In genomic region chr1:156590326-156591180, GRCh38 we compare ENCODE assay signal across 7 cellular contexts. TPM values are rescaled to one million over a fixed set of nuclear protein-coding genes. Genes with fewer than 3 reads are reported as not detected.
DNase-seq lines count a peak whose midpoint lies in the region; ATAC-seq and TF ChIP-seq lines count a peak whose summit lies in the region.
"Had no signal": no experiment of that assay in that cellular context is flagged by ENCODE, and none has a peak within 500 bp of the region (broad histone marks: within the 10 kb centered on the region; RNA-seq: fewer than 3 reads in every experiment).

No MANE protein-coding gene starts in this region.

- peaks cover 38% of the 10 kb centered on the region for H3K36me3 Mint-ChIP-seq in activated T-cell treated with anti-CD3 and anti-CD28 coated beads, Interleukin-2, amount 50 U/mL, for 24 hours (ENCODE audit: low read depth)

- ATAC-seq in GM18520 (IDR thresholded peaks at IDR 0.05; ENCODE audit: unreplicated experiment) = no peak

- H3K27me3 Mint-ChIP-seq in activated T-cell treated with anti-CD3 and anti-CD28 coated beads, Interleukin-2, amount 50 U/mL, for 24 hours = no peaks in the 10 kb centered on the region

- no peak for DNase-seq in activated T-cell treated with anti-CD3 and anti-CD28 coated beads, Interleukin-2, amount 50 U/mL, for 24 hours
- no peak for DNase-seq in activated T-cell treated with anti-CD3 and anti-CD28 coated beads for 4 hours
- no peak for DNase-seq in epithelial cell of proximal tubule (ENCODE audit: low read depth)
- no peak for DNase-seq in NCI-H1436 (lab: John Stamatoyannopoulos, UW)

- no peaks in the 10 kb centered on the region for H3K9me3 ChIP-seq in subcutaneous abdominal adipose tissue (ENCODE audit: control insufficient read depth in 5 of 5, low read length in 5 of 5)

- H3K4me3 Mint-ChIP-seq in activated T-cell treated with anti-CD3 and anti-CD28 coated beads, Interleukin-2, amount 50 U/mL, for 24 hours = peak overlapping the region; percentile 85

- peaks cover 5 to 26% (median 21%) of the 10 kb centered on the region in 5 donors for H3K36me3 ChIP-seq in subcutaneous abdominal adipose tissue (ENCODE audit: control insufficient read depth in 5 of 5, insufficient read depth in 5 of 5, low read length in 5 of 5)

- no peaks in the 10 kb centered on the region for H3K9me3 Mint-ChIP-seq in activated T-cell treated with anti-CD3 and anti-CD28 coated beads, Interleukin-2, amount 50 U/mL, for 24 hours

- H3K27me3 ChIP-seq in subcutaneous abdominal adipose tissue (ENCODE audit: control insufficient read depth in 5 of 5, insufficient read depth in 4 of 5, low read length in 5 of 5) = no peaks in the 10 kb centered on the region

- no peak for TF ChIP-seq CTCF in epithelial cell of proximal tubule (conservative IDR thresholded peaks at IDR 0.05; ENCODE audit: low read depth, low read length)

- H3K4me1 Mint-ChIP-seq in activated T-cell treated with anti-CD3 and anti-CD28 coated beads, Interleukin-2, amount 50 U/mL, for 24 hours (ENCODE audit: low read depth) = peaks cover 30% of the 10 kb centered on the region

- H3K4me1 ChIP-seq in subcutaneous abdominal adipose tissue (ENCODE audit: control insufficient read depth in 5 of 5, insufficient read depth in 5 of 5, low read length in 5 of 5) = peaks cover 2 to 17% (median 14%) of the 10 kb centered on the region in 5 donors

- H3K27ac ChIP-seq in subcutaneous abdominal adipose tissue (ENCODE audit: low read depth, low read length) = no peak overlapping the region

- H3K27ac Mint-ChIP-seq in activated T-cell treated with anti-CD3 and anti-CD28 coated beads, Interleukin-2, amount 50 U/mL, for 24 hours = peak overlapping the region; percentile 95

- H3K4me3 ChIP-seq in epithelial cell of proximal tubule (ENCODE audit: low read depth, low read length) (peak overlapping the region; percentile 80), subcutaneous abdominal adipose tissue (ENCODE audit: low read depth in 1 of 5, low read length in 5 of 5) (peak overlapping the region in 3 of 5 donors; percentile 64 to 83 (median 70))

- peak overlapping the region in 4 of 5 donors; percentile 16 to 92 (median 74) for H3K9ac ChIP-seq in subcutaneous abdominal adipose tissue (ENCODE audit: low read length in 5 of 5)

RNA-seq across cellular contexts. Expression of gene NAXE, which starts 1.0 kb away (rescaled TPM):
- 124 and 127 TPM in 2 replicates for total RNA-seq in epithelial cell of proximal tubule

RNA-seq across cellular contexts. Expression of gene GPATCH4, which starts 10.7 kb away (rescaled TPM):
- total RNA-seq in epithelial cell of proximal tubule = 15.9 and 22.9 TPM in 2 replicates

RNA-seq across cellular contexts. Expression of gene TTC24, which starts 11.0 kb away (rescaled TPM):
- not detected in 2 replicates for total RNA-seq in epithelial cell of proximal tubule

RNA-seq across cellular contexts. Expression of gene IQGAP3, which starts 18.2 kb away (rescaled TPM):
- total RNA-seq in epithelial cell of proximal tubule = 65.0 and 65.3 TPM in 2 replicates

RNA-seq across cellular contexts. Expression of gene HAPLN2, which starts 28.7 kb away (rescaled TPM):
- not detected in 2 replicates for total RNA-seq in epithelial cell of proximal tubule
- total RNA-seq: T-helper 2 cell treated with Interferon-gamma antibody and Interleukin-4, amounts not matched to agents 100 ng/mL and 5 ng/mL, for 36 hours had no signal
